In genomic region chr9:111902396-111903147, GRCh38 we compare ENCODE assay signal across 15 cellular contexts. TPM values are rescaled to one million over a fixed set of nuclear protein-coding genes. Genes with fewer than 3 reads are reported as not detected.
A peak's percentile ranks its signal among the peaks of the same experiment; 100 is the strongest.
DNase-seq lines count a peak whose midpoint lies in the region; ATAC-seq, FAIRE-seq and TF ChIP-seq lines count a peak whose summit lies in the region.
"Had no signal": no experiment of that assay in that cellular context is flagged by ENCODE, and none has a peak within 500 bp of the region (broad histone marks: within the 10 kb centered on the region; RNA-seq: fewer than 3 reads in every experiment).

No MANE protein-coding gene starts in this region.

- CTCF ChIA-PET in HCT116 (lab: Charles Lee) = no interaction called here

- no peak overlapping the region for H2AFZ ChIP-seq in HCT116 (ENCODE audit: low read depth, low read length, poor library complexity, severe bottlenecking)

- no peaks in the 10 kb centered on the region for H3K9me2 ChIP-seq in HCT116 (ENCODE audit: insufficient read depth)

- H3K27me3 ChIP-seq in HCT116 (ENCODE audit: insufficient read depth, low read length) (no peaks in the 10 kb centered on the region), foreskin keratinocyte (no peaks in the 10 kb centered on the region), small intestine (ENCODE audit: control insufficient read depth in 2 of 2, insufficient read depth in 2 of 2, low read length in 2 of 2) (no peaks in the 10 kb centered on the region), aorta (ENCODE audit: control insufficient read depth in 1 of 2, insufficient read depth in 2 of 2, low read length in 1 of 2) (no peaks in the 10 kb centered on the region)
- H3K27me3 ChIP-seq: suprapubic skin had no signal

- H3K4me3 ChIP-seq in HCT116 (replicated peaks in 1 of 2; ENCODE audit: low read depth in 1 of 2, low read length in 2 of 2) = no peak overlapping the region
- H3K4me3 ChIP-seq in small intestine (ENCODE audit: low read depth in 1 of 2, low read length in 2 of 2) = no peak overlapping the region
- no peak overlapping the region for H3K4me3 ChIP-seq in aorta (ENCODE audit: low read length in 2 of 2)
- H3K4me3 ChIP-seq: suprapubic skin had no signal

- no peaks in the 10 kb centered on the region for H3K9me3 ChIP-seq in HCT116 (ENCODE audit: control insufficient read depth in 1 of 2, insufficient read depth in 1 of 2, low read depth in 1 of 2, low read length in 2 of 2)
- H3K9me3 ChIP-seq in small intestine (ENCODE audit: control insufficient read depth, low read depth) = no peaks in the 10 kb centered on the region
- H3K9me3 ChIP-seq in aorta (ENCODE audit: control insufficient read depth, low read length) = no peaks in the 10 kb centered on the region
- H3K9me3 ChIP-seq: suprapubic skin had no signal

- TF ChIP-seq POLR2A in HCT116 (IDR thresholded peaks at IDR 0.05; ENCODE audit: borderline replicate concordance, extremely low read depth, insufficient read depth, insufficient read length) = no peak

- DNase-seq in HCT116 (ENCODE audit: low read depth, low spot score) (no peak), amniotic epithelial cell (ENCODE audit: low read depth) (peak; percentile 78), foreskin keratinocyte (no peak), small intestine (peak; percentile 81), NK-92 (lab: John Stamatoyannopoulos, UW; ENCODE audit: unreplicated experiment) (no peak), aorta (no peak)
- no peak for DNase-seq in stimulated activated CD4-positive, alpha-beta T cell treated with anti-CD3 and anti-CD28 coated beads, Interleukin-12 subunit alpha, Interleukin-12 subunit beta, amount 100 ng/mL, for 4 hours
- DNase-seq: midbrain, NCI-H1105 treated with DMSO at 0.1 percent for 48 hours, NCI-H446 treated with DMSO at 0.1 percent for 48 hours, SHP77 treated with DMSO at 0.1 percent for 48 hours had no signal

- no peak overlapping the region for H3K27ac ChIP-seq in HCT116 (ENCODE audit: low read depth, low read length)
- H3K27ac ChIP-seq in foreskin keratinocyte = peak overlapping the region; percentile 55
- H3K27ac ChIP-seq in small intestine (ENCODE audit: low read depth in 1 of 2, low read length in 1 of 2) = peak overlapping the region in 1 of 2 donors; percentile 65
- no peak overlapping the region for H3K27ac ChIP-seq in aorta (ENCODE audit: low read depth in 1 of 2, low read length in 2 of 2)
- H3K27ac ChIP-seq: suprapubic skin had no signal

- intact Hi-C loops in HCT116 (cut with micrococcal nuclease) (no loop called here), aorta (cut with DNase I) (no loop called here)

- no peaks in the 10 kb centered on the region for H3K36me3 ChIP-seq in HCT116 (ENCODE audit: control insufficient read depth in 1 of 2, insufficient read depth in 2 of 2, low read length in 2 of 2)
- H3K36me3 ChIP-seq in small intestine (ENCODE audit: control insufficient read depth in 2 of 2, insufficient read depth in 2 of 2, low read length in 2 of 2) = no peaks in the 10 kb centered on the region
- no peaks in the 10 kb centered on the region for H3K36me3 ChIP-seq in aorta (ENCODE audit: control insufficient read depth in 1 of 2, insufficient read depth in 2 of 2, low read length in 1 of 2)
- H3K36me3 ChIP-seq: suprapubic skin had no signal

- peaks cover 100% of the 10 kb centered on the region for H3K79me2 ChIP-seq in HCT116 (ENCODE audit: insufficient read depth, low read length)

- no peak for TF ChIP-seq RAD21 in HCT116 (IDR thresholded peaks at IDR 0.05; ENCODE audit: low read depth)

- WGBS in small intestine, 3 donors = 47 to 65% (median 51%) methylated on average over 9 of the region's 9 CpGs
- WGBS in aorta, 2 donors = 48 to 63% methylated on average over 9 of the region's 9 CpGs

- POLR2A ChIA-PET in HCT116 (lab: Charles Lee) = no interaction called here

- H3K9ac ChIP-seq in HCT116 (ENCODE audit: low read length) = no peak overlapping the region

- RAD21 ChIA-PET in HCT116 (lab: Charles Lee; ENCODE audit: low non-redundant PET in 1 of 2, low total read pairs in 2 of 2, uncharacterized antibody in 2 of 2, unreplicated experiment in 2 of 2) = no interaction called here

- H4K20me1 ChIP-seq in HCT116 (ENCODE audit: insufficient read depth) = peaks cover 6% of the 10 kb centered on the region; the same call in 1 of the 2 replicates

- no TSS peak for BruUV-seq in HCT116 (replicated peaks; lab: Mats Ljungman, UMichigan)

- no peak for TF ChIP-seq CTCF in HCT116 (IDR thresholded peaks at IDR 0.05 in 2 of 3, conservative IDR thresholded peaks at IDR 0.05 in 1 of 3; ENCODE audit: borderline replicate concordance in 1 of 3, insufficient read depth in 1 of 3, low read depth in 2 of 3, low read length in 2 of 3)
- TF ChIP-seq CTCF in foreskin keratinocyte (conservative IDR thresholded peaks at IDR 0.05) = no peak

- FAIRE-seq in small intestine (lab: Jason Lieb, UNC) = no peak
- FAIRE-seq: D721Med, TTC549 had no signal

- H3K4me1 ChIP-seq in HCT116 (ENCODE audit: control insufficient read depth in 1 of 2, insufficient read depth in 2 of 2, low read length in 2 of 2) (peaks cover 15 to 85% of the 10 kb centered on the region in 2 experiments), foreskin keratinocyte (peaks cover 20% of the 10 kb centered on the region), small intestine (ENCODE audit: control insufficient read depth in 2 of 2, insufficient read depth in 1 of 2, low read depth in 1 of 2, low read length in 1 of 2) (peaks cover 14 to 22% of the 10 kb centered on the region in 2 donors), aorta (ENCODE audit: control insufficient read depth in 1 of 2, insufficient read depth in 2 of 2, low read length in 2 of 2) (peaks cover 3 to 4% of the 10 kb centered on the region in 2 donors)

- ATAC-seq in HCT116 = no peak
- peak; percentile 18 for ATAC-seq in foreskin keratinocyte
- ATAC-seq in HG03442 (IDR thresholded peaks at IDR 0.05; ENCODE audit: unreplicated experiment) = no peak
- no peak for ATAC-seq in aorta (ENCODE audit: low FRiP score)

- peak overlapping the region; percentile 34; the same call in 1 of the 2 replicates for H3K4me2 ChIP-seq in HCT116 (ENCODE audit: low read length)

TF ChIP-seq in HCT116, 20 proteins besides CTCF, POLR2A, EP300 and RAD21:
- TF ChIP-seq EZH2phosphoT487 (IDR thresholded peaks at IDR 0.05; ENCODE audit: borderline replicate concordance) (no peak), JUND (IDR thresholded peaks at IDR 0.05) (no peak), REST (IDR thresholded peaks at IDR 0.05; ENCODE audit: low read depth) (no peak), ATF3 (IDR thresholded peaks at IDR 0.05) (no peak), CEBPB (IDR thresholded peaks at IDR 0.05; ENCODE audit: low read depth) (no peak), MAX (IDR thresholded peaks at IDR 0.05) (no peak), ZNF274 (IDR thresholded peaks at IDR 0.05; ENCODE audit: low read depth, low read length) (no peak), TCF7L2 (IDR thresholded peaks at IDR 0.05; ENCODE audit: borderline replicate concordance, extremely low read depth, insufficient read depth, insufficient read length) (no peak), EGR1 (IDR thresholded peaks at IDR 0.05; ENCODE audit: low read depth) (no peak), EZH2 (IDR thresholded peaks at IDR 0.05) (no peak), FOSL1 (IDR thresholded peaks at IDR 0.05; ENCODE audit: low read depth) (no peak)

RNA-seq across cellular contexts. Expression of gene UGCG, which starts 6.0 kb away (rescaled TPM):
- total RNA-seq in HCT116 (2021; ENCODE audit: unreplicated experiment) (32.6 TPM), foreskin keratinocyte (37.9 and 45.5 TPM in 2 replicates), aorta (10 to 100 TPM; 36.6 to 51.2 TPM)
- polyA plus RNA-seq in HCT116 (2012) = 12.9 and 13.2 TPM in 2 replicates
- polyA plus RNA-seq in foreskin keratinocyte (10.6 and 15.7 TPM in 2 replicates), small intestine (10 to 100 TPM; 11.6 to 23.5 (median 17.3) TPM), aorta (10 to 100 TPM in 1 of 2 donors, 1 to 10 TPM in 1; 7.9 to 10.2 TPM)

Comparison
In these comparisons a context has a peak if more than half of its experiments do, and no peak if none do; other contexts are left out.
1. DNase-seq: peak in amniotic epithelial cell (single experiment) and small intestine (single experiment); none in HCT116 (single experiment), foreskin keratinocyte (0 of 2), stimulated activated CD4-positive, alpha-beta T cell treated with anti-CD3 and anti-CD28 coated beads, Interleukin-12 subunit alpha, Interleukin-12 subunit beta, amount 100 ng/mL, for 4 hours (single experiment), NK-92 (single experiment) and aorta (0 of 2).